20 cellular contexts compared by ENCODE assay signal in the genomic region with DNA sequence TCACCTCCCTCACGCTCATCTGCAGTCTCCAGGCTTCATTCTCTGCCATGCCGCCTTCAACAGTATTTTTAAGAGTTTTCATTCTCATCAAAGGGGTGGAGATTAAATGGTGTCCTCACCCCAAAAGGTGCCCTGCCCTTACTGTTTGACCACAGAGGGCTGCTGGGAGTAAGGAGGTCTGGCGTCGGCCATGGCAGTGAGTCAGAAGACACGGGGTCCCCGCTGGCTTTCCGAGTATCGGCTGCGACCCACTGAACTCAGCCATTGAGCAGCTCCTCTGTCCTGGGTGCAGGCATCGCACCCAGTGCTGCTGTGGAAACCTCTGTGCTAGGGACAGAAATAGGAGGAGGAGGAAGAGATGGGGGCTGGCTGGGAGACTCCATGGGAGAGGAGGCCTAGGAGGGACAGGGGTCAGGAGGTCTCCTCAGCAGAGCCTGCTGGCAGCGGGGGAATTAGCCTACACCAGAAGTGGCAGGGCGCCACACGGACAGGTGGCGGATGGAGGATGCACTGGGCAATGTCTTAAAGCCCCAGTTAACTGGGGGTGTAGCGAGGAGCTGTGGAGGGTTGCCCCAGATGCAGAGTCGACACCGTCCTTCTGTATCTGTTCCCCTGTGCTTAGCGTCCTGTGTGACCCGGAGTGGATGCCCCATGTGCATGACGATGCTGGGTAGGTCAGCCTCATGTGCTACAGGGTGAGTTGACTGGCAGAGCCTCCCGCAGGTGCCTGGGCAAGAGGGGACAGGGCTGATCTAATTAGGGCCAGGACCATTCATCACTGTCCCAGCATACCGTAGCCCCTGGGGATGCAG. TPM values are rescaled to one million over a fixed set of nuclear protein-coding genes. Genes with fewer than 3 reads are reported as not detected.
"Had no signal": no experiment of that assay in that cellular context is flagged by ENCODE, and none has a peak within 500 bp of the region (broad histone marks: within the 10 kb centered on the region; RNA-seq: fewer than 3 reads in every experiment).

No MANE protein-coding gene starts in this region.

- H3K4me1 ChIP-seq: colonic mucosa, left lung, psoas muscle, uterus had no signal

- H3K27ac ChIP-seq: colonic mucosa, left lung, ovary, psoas muscle, thoracic aorta, uterus had no signal

- H3K36me3 ChIP-seq: colonic mucosa, left lung, ovary, thoracic aorta, uterus had no signal

- ATAC-seq: activated naive CD8-positive, alpha-beta T cell treated with anti-CD3 and anti-CD28 coated beads, Interleukin-2, amount 50 U/mL, for 24 hours; activated T-helper 17 cell treated with anti-CD3 and anti-CD28 coated beads, Interleukin-2, amount 50 U/mL, for 72 hours; left lung; psoas muscle; sciatic nerve; WTC11 had no signal

- H3K4me3 ChIP-seq: colonic mucosa, left lung, ovary, psoas muscle, smooth muscle cell, thoracic aorta, uterus had no signal

- H3K9me3 ChIP-seq: colonic mucosa, left lung, ovary, psoas muscle, thoracic aorta, uterus had no signal

- H3K27me3 ChIP-seq: colonic mucosa, ovary, uterus had no signal

- H3K4me2 ChIP-seq: smooth muscle cell had no signal

- DNase-seq: activated CD4-positive, alpha-beta memory T cell treated with anti-CD3 and anti-CD28 coated beads for 36 hours; activated CD4-positive, alpha-beta T cell treated with anti-CD3 and anti-CD28 coated beads for 4 hours; activated naive CD4-positive, alpha-beta T cell; activated naive CD8-positive, alpha-beta T cell treated with anti-CD3 and anti-CD28 coated beads, Interleukin-2, amount 50 U/mL, for 24 hours; activated T-cell treated with anti-CD3 and anti-CD28 coated beads, Interleukin-2, amount 50 U/mL, for 1 hour; anterior cingulate cortex; colonic mucosa; erythroblast; left lung; midbrain; ovary; psoas muscle; stimulated activated CD4-positive, alpha-beta T cell treated with anti-CD3 and anti-CD28 coated beads, Interleukin-4, amount 100 ng/mL, for 1 hour; uterus had no signal

RNA-seq across cellular contexts. Expression of a gene that starts 15.4 kb away (rescaled TPM):
- total RNA-seq: activated CD4-positive, alpha-beta memory T cell treated with anti-CD3 and anti-CD28 coated beads for 36 hours; psoas muscle; T-helper 2 cell treated with Interferon-gamma antibody and Interleukin-4, amounts not matched to agents 100 ng/mL and 5 ng/mL, for 36 hours had no signal
